ENCODE assay signal across 11 cellular contexts in genomic region chr18:59123588-59124369, GRCh38. TPM values are rescaled to one million over a fixed set of nuclear protein-coding genes. Genes with fewer than 3 reads are reported as not detected.
DNase-seq lines count a peak whose midpoint lies in the region; ATAC-seq and TF ChIP-seq lines count a peak whose summit lies in the region.
"Had no signal": no experiment of that assay in that cellular context is flagged by ENCODE, and none has a peak within 500 bp of the region (broad histone marks: within the 10 kb centered on the region; RNA-seq: fewer than 3 reads in every experiment).

No MANE protein-coding gene starts in this region.

- H3K27ac Mint-ChIP-seq in activated CD4-positive, alpha-beta T cell treated with anti-CD3 and anti-CD28 coated beads for 36 hours: no peak overlapping the region
- H3K27ac Mint-ChIP-seq in H9: no peak overlapping the region
- H3K27ac Mint-ChIP-seq: CD8-positive, alpha-beta memory T cell had no signal

- H3K14ac ChIP-seq in H9 (ENCODE audit: insufficient read depth, low read length): no peak overlapping the region

- no peak overlapping the region for H3K4me2 ChIP-seq in mammary epithelial cell (ENCODE audit: insufficient read depth, low read depth, low read length)
- peak overlapping the region; percentile 12 for H3K4me2 ChIP-seq in skeletal muscle satellite cell (ENCODE audit: low read length)
- H3K4me2 ChIP-seq in H9 (ENCODE audit: insufficient read depth, insufficient read length, low read length): no peak overlapping the region

- intact Hi-C loops in activated CD4-positive, alpha-beta T cell treated with anti-CD3 and anti-CD28 coated beads for 36 hours (cut with DNase I, micrococcal nuclease): loop anchor here (1.0 to 2.0 kb wide), 2 partner anchors 16 to 19 kb away; partner anchors contain the start of gene SEC11C (in 1 of the 2)
- intact Hi-C loops in mammary epithelial cell (cut with micrococcal nuclease): no loop called here

- H2BK120ac ChIP-seq in H9 (ENCODE audit: low read depth, low read length, poor library complexity, severe bottlenecking): no peak overlapping the region

- TF ChIP-seq CTCF in mammary epithelial cell (conservative IDR thresholded peaks at IDR 0.05 in 1 of 2, IDR thresholded peaks at IDR 0.05 in 1 of 2; ENCODE audit: extremely low read depth in 1 of 2, insufficient read depth in 1 of 2, low read depth in 1 of 2, low read length in 2 of 2) (no peak), coronary artery (IDR thresholded peaks at IDR 0.05) (no peak), H9 (conservative IDR thresholded peaks at IDR 0.05) (no peak)

- no peaks in the 10 kb centered on the region for H3K79me1 ChIP-seq in H9 (ENCODE audit: insufficient read depth, low read depth, low read length, poor library complexity, severe bottlenecking)

- no peak overlapping the region for H3K4ac ChIP-seq in H9 (ENCODE audit: low read depth, low read length)

- H3K23ac ChIP-seq in H9 (ENCODE audit: insufficient read length, low read depth, low read length): no peak overlapping the region

- H3K4me1 Mint-ChIP-seq in activated CD4-positive, alpha-beta T cell treated with anti-CD3 and anti-CD28 coated beads for 36 hours: peaks cover 5% of the 10 kb centered on the region
- no peaks in the 10 kb centered on the region for H3K4me1 Mint-ChIP-seq in H9
- H3K4me1 Mint-ChIP-seq: CD8-positive, alpha-beta memory T cell had no signal

- H2BK20ac ChIP-seq in H9 (ENCODE audit: low read depth, low read length, poor library complexity, severe bottlenecking): no peak overlapping the region

- H3K9ac ChIP-seq in mammary epithelial cell (ENCODE audit: insufficient read depth, low read length) (no peak overlapping the region), skeletal muscle satellite cell (ENCODE audit: low read depth, low read length) (no peak overlapping the region), H9 (ENCODE audit: extremely low read depth, insufficient read length, low read length) (no peak overlapping the region)

- in situ Hi-C loops in mammary epithelial cell (cut with MboI; ENCODE audit: low sequenced_read_pairs in 2 of 2): no loop called here

- CTCF ChIA-PET in activated CD4-positive, alpha-beta T cell treated with anti-CD3 and anti-CD28 coated beads for 36 hours (lab: Charles Lee): interaction anchor here (0.6 to 1.4 kb wide), 3 partner anchors 13 to 360 kb away, joined by 3 to 4 read pairs (median 4); no protein-coding TSS in a partner anchor
- CTCF ChIA-PET in mammary epithelial cell (lab: Charles Lee; ENCODE audit: low non-redundant PET): no interaction called here

- H3K23me2 ChIP-seq in H9 (ENCODE audit: insufficient read length, low read depth, low read length, poor library complexity, severe bottlenecking): no peaks in the 10 kb centered on the region

- H3K56ac ChIP-seq in H9 (ENCODE audit: insufficient read length, low read depth, low read length): no peak overlapping the region

- H3K27me3 ChIP-seq in mammary epithelial cell (ENCODE audit: insufficient read depth, low read length): no peaks in the 10 kb centered on the region
- peaks cover 37% of the 10 kb centered on the region for H3K27me3 ChIP-seq in skeletal muscle satellite cell (ENCODE audit: control insufficient read depth, insufficient read depth, low read length)
- no peaks in the 10 kb centered on the region for H3K27me3 ChIP-seq in H9 (ENCODE audit: insufficient read depth, low read length)
- H3K27me3 ChIP-seq: adrenal gland had no signal

- no peak overlapping the region for H3K27ac ChIP-seq in mammary epithelial cell (ENCODE audit: insufficient read depth, low read depth, low read length)
- no peak overlapping the region for H3K27ac ChIP-seq in coronary artery
- H3K27ac ChIP-seq in H9 (ENCODE audit: insufficient read length, low read depth, low read length): no peak overlapping the region
- H3K27ac ChIP-seq: adrenal gland had no signal

- H4K8ac ChIP-seq in H9 (replicated peaks; ENCODE audit: insufficient read length, low read depth, low read length): no peak overlapping the region

- H2AK5ac ChIP-seq in H9 (ENCODE audit: insufficient read length, low read length): no peak overlapping the region

- peak; percentile 66 for DNase-seq in activated CD4-positive, alpha-beta T cell treated with anti-CD3 and anti-CD28 coated beads for 36 hours
- no peak for DNase-seq in activated CD4-positive, alpha-beta T cell treated with anti-CD3 and anti-CD28 coated beads for 1 hour
- DNase-seq in mammary epithelial cell: peak; percentile 93
- no peak for DNase-seq in coronary artery (ENCODE audit: low spot score)
- DNase-seq in H9: no peak
- DNase-seq: CD8-positive, alpha-beta memory T cell; Right ventricle myocardium superior had no signal

- H3K18ac ChIP-seq in H9 (ENCODE audit: insufficient read length, low read depth, low read length): no peak overlapping the region

- ATAC-seq in activated CD4-positive, alpha-beta T cell treated with anti-CD3 and anti-CD28 coated beads for 36 hours: peak; percentile 97
- ATAC-seq in HG03442 (IDR thresholded peaks at IDR 0.05; ENCODE audit: unreplicated experiment): peak; percentile 88
- no peak for ATAC-seq in GM21390 (IDR thresholded peaks at IDR 0.05; ENCODE audit: unreplicated experiment)

- no peak overlapping the region for H3K4me3 Mint-ChIP-seq in activated CD4-positive, alpha-beta T cell treated with anti-CD3 and anti-CD28 coated beads for 36 hours
- H3K4me3 Mint-ChIP-seq in H9: no peak overlapping the region
- H3K4me3 Mint-ChIP-seq: CD8-positive, alpha-beta memory T cell had no signal

- H3K79me2 ChIP-seq in mammary epithelial cell (ENCODE audit: insufficient read depth, low read length) (no peaks in the 10 kb centered on the region), H9 (ENCODE audit: insufficient read depth, low read length) (no peaks in the 10 kb centered on the region)

- no peak overlapping the region for H4K91ac ChIP-seq in H9 (ENCODE audit: insufficient read length, low read depth, low read length)

- H3K36me3 ChIP-seq in mammary epithelial cell (ENCODE audit: insufficient read depth, low read length) (no peaks in the 10 kb centered on the region), skeletal muscle satellite cell (ENCODE audit: insufficient read depth, low read length) (no peaks in the 10 kb centered on the region)
- H3K36me3 ChIP-seq: adrenal gland had no signal

- no peak overlapping the region for H3T11ph ChIP-seq in H9 (ENCODE audit: low read length)

- WGBS in mammary epithelial cell (ENCODE audit: low coverage, missing lambda C conversion rate): 49% methylated on average over 5 of the region's 5 CpGs
- WGBS in H9 (ENCODE audit: extremely low coverage, insufficient read length, low lambda C conversion rate): no CpG with 5 or more reads among the region's 5 CpGs

- dilution Hi-C loops in mammary epithelial cell (cut with HindIII; ENCODE audit: low sequenced_read_pairs): no loop called here

- POLR2A ChIA-PET in activated CD4-positive, alpha-beta T cell treated with anti-CD3 and anti-CD28 coated beads for 36 hours (lab: Charles Lee): interaction anchor here (0.7 to 1.7 kb wide), 4 partner anchors 17 to 368 kb away, joined by 3 to 11 read pairs (median 5); partner anchors contain the start of gene SEC11C

- H3K4me3 ChIP-seq in mammary epithelial cell (replicated peaks in 1 of 3; ENCODE audit: insufficient read depth in 1 of 3, low read depth in 2 of 3, low read length in 3 of 3) (no peak overlapping the region), skeletal muscle satellite cell (ENCODE audit: low read length) (no peak overlapping the region), coronary artery (no peak overlapping the region)
- H3K4me3 ChIP-seq: adrenal gland had no signal

- H3K36me3 Mint-ChIP-seq in activated CD4-positive, alpha-beta T cell treated with anti-CD3 and anti-CD28 coated beads for 36 hours (ENCODE audit: low read depth): no peaks in the 10 kb centered on the region
- H3K36me3 Mint-ChIP-seq in H9 (ENCODE audit: insufficient read depth in 1 of 3, low read depth in 3 of 3): no peaks in the 10 kb centered on the region
- H3K36me3 Mint-ChIP-seq: CD8-positive, alpha-beta memory T cell had no signal

- no peaks in the 10 kb centered on the region for H3K9me3 Mint-ChIP-seq in activated CD4-positive, alpha-beta T cell treated with anti-CD3 and anti-CD28 coated beads for 36 hours (ENCODE audit: low read depth)
- no peaks in the 10 kb centered on the region for H3K9me3 Mint-ChIP-seq in H9
- H3K9me3 Mint-ChIP-seq: CD8-positive, alpha-beta memory T cell had no signal

- no peak overlapping the region for H4K5ac ChIP-seq in H9 (ENCODE audit: insufficient read length, low read depth, low read length)

- H3K4me1 ChIP-seq in mammary epithelial cell (ENCODE audit: insufficient read depth, low read length) (peaks cover 7% of the 10 kb centered on the region), skeletal muscle satellite cell (ENCODE audit: control insufficient read depth, insufficient read depth, low read length) (peaks cover 7% of the 10 kb centered on the region), H9 (ENCODE audit: insufficient read depth, low read length) (no peaks in the 10 kb centered on the region)
- H3K4me1 ChIP-seq: adrenal gland had no signal

- no TSS peak for BruUV-seq in mammary epithelial cell (replicated peaks; lab: Mats Ljungman, UMichigan)

- no peak overlapping the region for H2BK15ac ChIP-seq in H9 (ENCODE audit: low read depth, low read length)

- H4K20me1 ChIP-seq in mammary epithelial cell (ENCODE audit: insufficient read depth, low read length) (no peaks in the 10 kb centered on the region), H9 (ENCODE audit: control insufficient read depth, insufficient read depth, insufficient read length) (peaks cover 2% of the 10 kb centered on the region)

- H2BK12ac ChIP-seq in H9 (ENCODE audit: insufficient read length, low read depth, low read length): no peak overlapping the region

- no peak overlapping the region for H2BK5ac ChIP-seq in H9 (ENCODE audit: insufficient read length, low read length)

- peaks cover 27% of the 10 kb centered on the region for H3K27me3 Mint-ChIP-seq in activated CD4-positive, alpha-beta T cell treated with anti-CD3 and anti-CD28 coated beads for 36 hours
- H3K27me3 Mint-ChIP-seq in H9 (ENCODE audit: low read depth): peaks cover 43% of the 10 kb centered on the region

- H2AFZ ChIP-seq in mammary epithelial cell (ENCODE audit: low read depth, low read length): no peak overlapping the region
- H2AFZ ChIP-seq in H9 (ENCODE audit: low read length): no peak overlapping the region

- H3K9me3 ChIP-seq in mammary epithelial cell (replicated peaks; ENCODE audit: insufficient read depth, low read length) (no peaks in the 10 kb centered on the region), skeletal muscle satellite cell (replicated peaks; ENCODE audit: low read length) (no peaks in the 10 kb centered on the region), H9 (ENCODE audit: control insufficient read depth, low read depth, low read length) (no peaks in the 10 kb centered on the region)
- H3K9me3 ChIP-seq: adrenal gland had no signal

RNA-seq across cellular contexts. Expression of gene SEC11C, which starts 15.9 kb away (rescaled TPM):
- 10 to 100 TPM; 53.5 to 70.2 TPM for total RNA-seq in activated CD4-positive, alpha-beta T cell treated with anti-CD3 and anti-CD28 coated beads for 36 hours
- total RNA-seq in mammary epithelial cell (10 to 100 TPM; 13.7 to 47.1 TPM), H9 (2021) (35.5 and 38.0 TPM in 2 replicates)
- polyA plus RNA-seq in mammary epithelial cell: 23.3 TPM
- polyA minus RNA-seq in mammary epithelial cell: 27.0 TPM
- 21.0 and 25.1 TPM in 2 replicates for total RNA-seq in skeletal muscle satellite cell (2012; rRNA removed)

Comparison
In these comparisons a context has a peak if more than half of its experiments do, and no peak if none do; other contexts are left out.
1. DNase-seq: peak in activated CD4-positive, alpha-beta T cell treated with anti-CD3 and anti-CD28 coated beads for 36 hours (single experiment) and mammary epithelial cell (single experiment); none in activated CD4-positive, alpha-beta T cell treated with anti-CD3 and anti-CD28 coated beads for 1 hour (single experiment), coronary artery (single experiment) and H9 (single experiment).